In genomic region chr1:226255380-226255779, GRCh38 we compare ENCODE assay signal across 18 cellular contexts. TPM values are rescaled to one million over a fixed set of nuclear protein-coding genes. Genes with fewer than 3 reads are reported as not detected.
DNase-seq lines count a peak whose midpoint lies in the region; ATAC-seq and TF ChIP-seq lines count a peak whose summit lies in the region.
"Had no signal": no experiment of that assay in that cellular context is flagged by ENCODE, and none has a peak within 500 bp of the region (broad histone marks: within the 10 kb centered on the region; RNA-seq: fewer than 3 reads in every experiment).

No MANE protein-coding gene starts in this region.

- 95 to 97% methylated on average over 3 of the region's 3 CpGs for WGBS in GM23248 (ENCODE audit: low coverage in 1 of 2, low lambda C conversion rate in 2 of 2, missing lambda C conversion rate in 2 of 2), 2 experiments

- H3K27ac ChIP-seq in GM23248 (no peak overlapping the region), neural progenitor cell (peak overlapping the region; percentile 20)
- H3K27ac ChIP-seq: SJSA1 had no signal

- H3K27me3 Mint-ChIP-seq in neural progenitor cell (ENCODE audit: insufficient read depth, low read depth) = peaks cover 2% of the 10 kb centered on the region
- H3K27me3 Mint-ChIP-seq: B cell; CD4-positive, alpha-beta memory T cell; IgD-negative memory B cell had no signal

- DNase-seq in GM23248 = peak; percentile 7
- DNase-seq in amniotic epithelial cell (ENCODE audit: low read depth) = peak; percentile 85
- peak; percentile 47 for DNase-seq in fibroblast of pulmonary artery (ENCODE audit: low read depth)
- DNase-seq in neural progenitor cell (ENCODE audit: low spot score) = no peak
- DNase-seq: CD4-positive, alpha-beta memory T cell; DND-41; GDM1; NCI-H1048; NCI-H446; NCI-H748 treated with DMSO at 0.1 percent for 48 hours; PC-3 had no signal

- no peak overlapping the region for H3K4me3 ChIP-seq in GM23248
- H3K4me3 ChIP-seq in fibroblast of pulmonary artery (replicated peaks; ENCODE audit: low read depth, low read length) = no peak overlapping the region
- H3K4me3 ChIP-seq in neural progenitor cell = no peak overlapping the region
- H3K4me3 ChIP-seq: SJSA1 had no signal

- H3K79me2 ChIP-seq in GM23248 (ENCODE audit: insufficient read depth) (no peaks in the 10 kb centered on the region), neural progenitor cell (ENCODE audit: low read depth) (no peaks in the 10 kb centered on the region)

- ATAC-seq in HG03039 (IDR thresholded peaks at IDR 0.05; ENCODE audit: unreplicated experiment) (no peak), HG02798 (IDR thresholded peaks at IDR 0.05; ENCODE audit: poor library complexity, unreplicated experiment) (no peak), GM18861 (IDR thresholded peaks at IDR 0.05; ENCODE audit: unreplicated experiment) (no peak)
- ATAC-seq: PC-3 had no signal

- in situ Hi-C loops in GM23248 (cut with MboI) = no loop called here

- H3K9me3 ChIP-seq in GM23248 (ENCODE audit: low read depth) = no peaks in the 10 kb centered on the region
- no peaks in the 10 kb centered on the region for H3K9me3 ChIP-seq in neural progenitor cell (ENCODE audit: low read depth)
- H3K9me3 ChIP-seq: SJSA1 had no signal

- H3K4me1 Mint-ChIP-seq in neural progenitor cell = no peaks in the 10 kb centered on the region
- H3K4me1 Mint-ChIP-seq: CD4-positive, alpha-beta memory T cell had no signal

- TF ChIP-seq CTCF in fibroblast of pulmonary artery (IDR thresholded peaks at IDR 0.05; ENCODE audit: low read length, missing control alignments) = no peak
- TF ChIP-seq CTCF in neural progenitor cell (IDR thresholded peaks at IDR 0.05) = no peak

- no peaks in the 10 kb centered on the region for H4K20me1 ChIP-seq in GM23248 (ENCODE audit: insufficient read depth)
- H4K20me1 ChIP-seq in neural progenitor cell (ENCODE audit: low read depth) = no peaks in the 10 kb centered on the region

- H3K9me2 ChIP-seq in GM23248 (ENCODE audit: insufficient read depth) = no peaks in the 10 kb centered on the region

- H3K27me3 ChIP-seq in GM23248 (replicated peaks; ENCODE audit: insufficient read depth) = no peaks in the 10 kb centered on the region
- H3K27me3 ChIP-seq in neural progenitor cell = no peaks in the 10 kb centered on the region
- H3K27me3 ChIP-seq: SJSA1 had no signal

- no peaks in the 10 kb centered on the region for H3F3A ChIP-seq in GM23248 (ENCODE audit: insufficient read depth)
- no peaks in the 10 kb centered on the region for H3F3A ChIP-seq in neural progenitor cell (ENCODE audit: low read depth)

- peaks cover 11% of the 10 kb centered on the region; the same call in 1 of the 2 replicates for H3K36me3 ChIP-seq in GM23248 (ENCODE audit: low read depth)
- peaks cover 12% of the 10 kb centered on the region for H3K36me3 ChIP-seq in neural progenitor cell

- H3K9me3 Mint-ChIP-seq in neural progenitor cell = peaks cover 12% of the 10 kb centered on the region

- H2AFZ ChIP-seq in GM23248 = no peak overlapping the region
- H2AFZ ChIP-seq in neural progenitor cell (replicated peaks) = no peak overlapping the region

- H3K9ac ChIP-seq in GM23248 (no peak overlapping the region), neural progenitor cell (no peak overlapping the region)

- H3K27ac Mint-ChIP-seq in neural progenitor cell = no peak overlapping the region
- H3K27ac Mint-ChIP-seq: B cell; CD4-positive, alpha-beta memory T cell; IgD-negative memory B cell had no signal

- no peaks in the 10 kb centered on the region for H3K4me1 ChIP-seq in GM23248 (ENCODE audit: insufficient read depth)
- H3K4me1 ChIP-seq in neural progenitor cell = no peaks in the 10 kb centered on the region
- H3K4me1 ChIP-seq: SJSA1 had no signal

- peaks cover 31% of the 10 kb centered on the region for H3K36me3 Mint-ChIP-seq in neural progenitor cell

- no peak overlapping the region for H3K4me3 Mint-ChIP-seq in neural progenitor cell
- H3K4me3 Mint-ChIP-seq: B cell; CD4-positive, alpha-beta memory T cell had no signal

- H3K4me2 ChIP-seq in GM23248 (ENCODE audit: unreplicated experiment) (no peak overlapping the region), neural progenitor cell (no peak overlapping the region)

RNA-seq across cellular contexts. Expression of gene MIXL1, which starts 31.9 kb away (rescaled TPM):
- total RNA-seq in GM23248 (2014; rRNA removed; shearing (Covaris generic)) = not detected in 2 replicates
- polyA plus RNA-seq in GM23248 (2016; fragmentation: Nextera tagmentation; extraction: Ambion mirVana) = not detected in 2 replicates
- total RNA-seq in neural progenitor cell (ENCODE audit: low replicate concordance) = 0.31 TPM in 1 of 2 replicates, not detected in the other
- total RNA-seq: CD4-positive, alpha-beta memory T cell; HT-29; PC-3; SJSA1 had no signal
- polyA plus RNA-seq: CD4-positive, alpha-beta memory T cell had no signal

RNA-seq across cellular contexts. Expression of gene LIN9, which starts 53.6 kb away (rescaled TPM):
- total RNA-seq in GM23248 (2014; rRNA removed; shearing (Covaris generic)) = 2.8 and 4.0 TPM in 2 replicates
- 3.9 and 4.7 TPM in 2 replicates for polyA plus RNA-seq in GM23248 (2016; fragmentation: Nextera tagmentation; extraction: Ambion mirVana)
- total RNA-seq in neural progenitor cell (ENCODE audit: low replicate concordance) = 20.8 and 34.4 TPM in 2 replicates
